Comparison of ENCODE assay signal across 12 cellular contexts in genomic region chr12:70853326-70853725, GRCh38.
A peak's percentile ranks its signal among the peaks of the same experiment; 100 is the strongest.
DNase-seq lines count a peak whose midpoint lies in the region; TF ChIP-seq lines count a peak whose summit lies in the region.
"Had no signal": no experiment of that assay in that cellular context is flagged by ENCODE, and none has a peak within 500 bp of the region (broad histone marks: within the 10 kb centered on the region; RNA-seq: fewer than 3 reads in every experiment).

No MANE protein-coding gene starts in this region.

- TF ChIP-seq CTCF in fibroblast of the aortic adventitia (IDR thresholded peaks at IDR 0.05; ENCODE audit: insufficient read depth, low read length) (no peak), osteoblast (IDR thresholded peaks at IDR 0.05; ENCODE audit: extremely low read depth, low read depth, low read length) (no peak)

- no peak overlapping the region for H3K4me3 ChIP-seq in fibroblast of the aortic adventitia (ENCODE audit: low read depth, low read length)
- no peak overlapping the region for H3K4me3 ChIP-seq in osteoblast (ENCODE audit: insufficient read depth, low read length)
- H3K4me3 ChIP-seq: coronary artery had no signal

- peak overlapping the region; percentile 27 for H3K4me2 ChIP-seq in osteoblast (ENCODE audit: insufficient read depth, low read length)

- H3K9me3 ChIP-seq in osteoblast (ENCODE audit: low read depth, low read length), result no peaks in the 10 kb centered on the region

- peak; percentile 58 for DNase-seq in EH (ENCODE audit: low read depth)
- DNase-seq in OCI-M1 (lab: John Stamatoyannopoulos, UW), result peak; percentile 45
- peak; percentile 95 for DNase-seq in fibroblast of the aortic adventitia (ENCODE audit: low read depth)
- no peak for DNase-seq in osteoblast (ENCODE audit: insufficient read length, low spot score, missing footprints)
- no peak for DNase-seq in activated CD4-positive, CD25-positive, alpha-beta regulatory T cell treated with anti-CD3 and anti-CD28 coated beads, Interleukin-2, amount 50 U/mL, for 72 hours
- DNase-seq in stimulated activated CD4-positive, alpha-beta T cell treated with anti-CD3 and anti-CD28 coated beads, Interleukin-2, amount 100 ng/mL, for 48 hours, result no peak
- DNase-seq in NCI-H146 (lab: John Stamatoyannopoulos, UW), result no peak
- no peak for DNase-seq in putamen (ENCODE audit: low spot score)
- DNase-seq: activated naive CD4-positive, alpha-beta T cell treated with Interleukin-2 at 50 U/mL for 16 hours; NCI-H2227 treated with DMSO at 0.1 percent for 48 hours; T-helper 9 cell had no signal

- H3K27me3 ChIP-seq in osteoblast (ENCODE audit: insufficient read depth, low read length), result peaks cover 17% of the 10 kb centered on the region

- H3K36me3 ChIP-seq in osteoblast (ENCODE audit: insufficient read depth, low read length), result no peaks in the 10 kb centered on the region

- no peaks in the 10 kb centered on the region for H4K20me1 ChIP-seq in osteoblast (ENCODE audit: insufficient read depth, low read length)

- peaks cover 4% of the 10 kb centered on the region for H3K4me1 ChIP-seq in osteoblast (ENCODE audit: insufficient read depth, low read length)

- H3K27ac ChIP-seq in osteoblast (ENCODE audit: low read depth, low read length), result no peak overlapping the region

- no peaks in the 10 kb centered on the region for H3K79me2 ChIP-seq in osteoblast (ENCODE audit: insufficient read depth, low read length)

- H2AFZ ChIP-seq in osteoblast (ENCODE audit: low read length), result no peak overlapping the region

Comparison
In these comparisons a context has a peak if more than half of its experiments do, and no peak if none do; other contexts are left out.
1. DNase-seq: peak in EH (single experiment), OCI-M1 (single experiment) and fibroblast of the aortic adventitia (single experiment); none in osteoblast (single experiment), activated CD4-positive, CD25-positive, alpha-beta regulatory T cell treated with anti-CD3 and anti-CD28 coated beads, Interleukin-2, amount 50 U/mL, for 72 hours (single experiment), stimulated activated CD4-positive, alpha-beta T cell treated with anti-CD3 and anti-CD28 coated beads, Interleukin-2, amount 100 ng/mL, for 48 hours (0 of 2), NCI-H146 (single experiment) and putamen (single experiment).